In the genomic region with DNA sequence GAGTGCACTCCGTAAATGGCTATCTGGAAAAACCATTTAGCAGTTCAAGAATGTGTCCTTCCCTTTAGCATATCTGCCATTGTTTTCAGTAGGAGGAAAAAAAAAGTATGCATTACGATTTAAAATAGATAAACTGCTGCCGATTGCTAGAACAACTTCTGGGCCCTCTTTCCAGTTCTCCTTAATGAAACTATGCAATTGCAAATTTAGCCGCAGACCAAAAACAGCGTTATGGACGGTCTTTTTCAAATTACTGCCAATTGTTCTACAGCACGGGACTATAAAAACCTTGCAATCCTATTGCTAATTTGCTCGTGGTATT, we compare ENCODE assay signal across 1 cellular context.
TF ChIP-seq lines count a peak whose summit lies in the region.

No MANE protein-coding gene starts in this region.

TF ChIP-seq in K562, 482 proteins besides CTCF, POLR2A, EP300 and RAD21 (continued from another document):
- TF ChIP-seq ZFX (CRISPR knock-in tag; IDR thresholded peaks at IDR 0.05) (peak; percentile 46; the same call in 1 of the 2 replicates), ATF1 (CRISPR knock-in tag; IDR thresholded peaks at IDR 0.05) (no peak), ATF1 (tag; IDR thresholded peaks at IDR 0.05) (peak; percentile 58), NR1H2 (CRISPR knock-in tag; IDR thresholded peaks at IDR 0.05) (no peak), FOSL1 (tag; conservative IDR thresholded peaks at IDR 0.05) (0 out of 2 replicates have a peak, but pooled peaks have one; percentile 28), SLC30A9 (CRISPR knock-in tag; IDR thresholded peaks at IDR 0.05) (no peak)
- TF ChIP-seq, protein P1, sequence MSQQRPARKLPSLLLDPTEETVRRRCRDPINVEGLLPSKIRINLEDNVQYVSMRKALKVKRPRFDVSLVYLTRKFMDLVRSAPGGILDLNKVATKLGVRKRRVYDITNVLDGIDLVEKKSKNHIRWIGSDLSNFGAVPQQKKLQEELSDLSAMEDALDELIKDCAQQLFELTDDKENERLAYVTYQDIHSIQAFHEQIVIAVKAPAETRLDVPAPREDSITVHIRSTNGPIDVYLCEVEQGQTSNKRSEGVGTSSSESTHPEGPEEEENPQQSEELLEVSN (IDR thresholded peaks at IDR 0.05; ENCODE audit: borderline replicate concordance in 1 of 2, extremely low read depth in 1 of 2, insufficient read depth in 1 of 2, insufficient read length in 1 of 2, low read depth in 1 of 2, low read length in 1 of 2, poor library complexity in 1 of 2, severe bottlenecking in 1 of 2), result no peak
